Comparison of ENCODE assay signal across 8 cellular contexts in the genomic region with DNA sequence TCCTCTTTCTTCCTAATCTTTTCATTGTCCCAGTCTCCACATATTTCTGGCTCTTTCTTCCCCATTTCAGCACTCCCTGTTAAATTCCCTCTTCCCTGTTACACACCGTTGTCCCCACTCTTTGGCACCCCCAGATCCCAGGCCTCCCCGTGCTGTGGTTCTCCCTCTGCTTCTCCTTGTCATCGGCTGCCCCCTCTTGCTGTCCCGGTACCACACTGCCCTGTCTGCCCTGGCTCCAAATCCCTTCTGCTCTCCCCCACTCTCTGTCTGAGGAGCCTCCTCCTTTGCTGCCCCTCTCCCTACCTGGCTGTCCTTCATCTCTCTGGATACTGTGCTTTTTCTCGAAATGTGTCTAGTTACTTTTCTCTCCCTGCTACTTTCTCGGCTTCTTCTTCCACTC. TPM values are rescaled to one million over a fixed set of nuclear protein-coding genes. Genes with fewer than 3 reads are reported as not detected.
DNase-seq lines count a peak whose midpoint lies in the region; ATAC-seq and TF ChIP-seq lines count a peak whose summit lies in the region.

No MANE protein-coding gene starts in this region.

- H3K36me3 ChIP-seq in CD8-positive, alpha-beta memory T cell (ENCODE audit: insufficient read depth, low read length): no peaks in the 10 kb centered on the region
- H3K36me3 ChIP-seq in heart left ventricle: no peaks in the 10 kb centered on the region

- H3K9me3 Mint-ChIP-seq in CD8-positive, alpha-beta memory T cell: peaks cover 25 to 77% (median 59%) of the 10 kb centered on the region in 5 donors
- H3K9me3 Mint-ChIP-seq in T-cell: peaks cover 16 to 41% (median 26%) of the 10 kb centered on the region in 3 donors
- no peaks in the 10 kb centered on the region for H3K9me3 Mint-ChIP-seq in progenitor cell of endocrine pancreas (ENCODE audit: low read depth)

- CTCF ChIA-PET in CD8-positive, alpha-beta memory T cell (lab: Charles Lee): no interaction called here
- CTCF ChIA-PET in T-cell (lab: Charles Lee): no interaction called here

- no peak for TF ChIP-seq POLR2A in heart left ventricle (IDR thresholded peaks at IDR 0.05)

- H3K36me3 Mint-ChIP-seq in CD8-positive, alpha-beta memory T cell: peaks cover 0 to 40% (median 0%) of the 10 kb centered on the region in 3 donors
- H3K36me3 Mint-ChIP-seq in T-cell: peaks cover 25% of the 10 kb centered on the region
- H3K36me3 Mint-ChIP-seq in progenitor cell of endocrine pancreas (ENCODE audit: insufficient read depth): peaks cover 4% of the 10 kb centered on the region

- no peak overlapping the region for H3K27ac ChIP-seq in CD8-positive, alpha-beta memory T cell (ENCODE audit: low read depth, low read length)
- H3K27ac ChIP-seq in heart left ventricle: peak overlapping the region in 10 of 12 donors; percentile 39 to 92 (median 88)

- peaks cover 20 to 34% of the 10 kb centered on the region in 2 donors for H3K27me3 Mint-ChIP-seq in CD8-positive, alpha-beta memory T cell
- H3K27me3 Mint-ChIP-seq in T-cell: peaks cover 9 to 17% of the 10 kb centered on the region in 2 donors
- no peaks in the 10 kb centered on the region for H3K27me3 Mint-ChIP-seq in progenitor cell of endocrine pancreas

- H3K4me3 Mint-ChIP-seq in CD8-positive, alpha-beta memory T cell: peak overlapping the region in 6 of 7 donors; percentile 5 to 77 (median 54)
- H3K4me3 Mint-ChIP-seq in T-cell (peak overlapping the region in 2 of 3 donors; percentile 69 to 76), progenitor cell of endocrine pancreas (ENCODE audit: low read depth) (peak overlapping the region; percentile 88)

- intact Hi-C loops in heart left ventricle (cut with DNase I): loop anchor here in 3 of 10 donors (1.0 to 5.0 kb wide), 3 partner anchors 25 to 54 kb away; a partner anchor contains a TSS

- H3K4me3 ChIP-seq in CD8-positive, alpha-beta memory T cell (ENCODE audit: low read length): no peak overlapping the region
- H3K4me3 ChIP-seq in heart left ventricle: peak overlapping the region; percentile 50 to 86 (median 70)

- peaks cover 5 to 9% (median 9%) of the 10 kb centered on the region in 3 donors for H3K4me1 Mint-ChIP-seq in CD8-positive, alpha-beta memory T cell
- H3K4me1 Mint-ChIP-seq in T-cell: peaks cover 10 to 12% (median 12%) of the 10 kb centered on the region in 3 donors
- H3K4me1 Mint-ChIP-seq in progenitor cell of endocrine pancreas (ENCODE audit: low read depth): peaks cover 28% of the 10 kb centered on the region

- peaks cover 27% of the 10 kb centered on the region for H3K9me3 ChIP-seq in CD8-positive, alpha-beta memory T cell (ENCODE audit: low read length)
- H3K9me3 ChIP-seq in heart left ventricle: peaks cover 0 to 29% (median 0%) of the 10 kb centered on the region in 12 donors

- POLR2A ChIA-PET in CD8-positive, alpha-beta memory T cell (lab: Charles Lee): no interaction called here
- POLR2A ChIA-PET in T-cell (lab: Charles Lee): no interaction called here

- H3K4me1 ChIP-seq in CD8-positive, alpha-beta memory T cell (ENCODE audit: insufficient read depth, low read length): no peaks in the 10 kb centered on the region
- H3K4me1 ChIP-seq in heart left ventricle: peaks cover 0 to 38% (median 17%) of the 10 kb centered on the region in 12 donors

- 22 to 38% (median 28%) methylated on average over 6 of the region's 6 CpGs for WGBS in heart left ventricle, 4 donors

- TF ChIP-seq CTCF in heart left ventricle (IDR thresholded peaks at IDR 0.05): no peak
- TF ChIP-seq CTCF in progenitor cell of endocrine pancreas (IDR thresholded peaks at IDR 0.05; ENCODE audit: unreplicated experiment): no peak

- H3K27ac Mint-ChIP-seq in CD8-positive, alpha-beta memory T cell: no peak overlapping the region
- H3K27ac Mint-ChIP-seq in T-cell: no peak overlapping the region
- H3K27ac Mint-ChIP-seq in progenitor cell of endocrine pancreas: peak overlapping the region; percentile 31

- DNase-seq in CD8-positive, alpha-beta memory T cell: no peak
- no peak for DNase-seq in T-cell
- no peak for DNase-seq in heart left ventricle
- no peak for DNase-seq in progenitor cell of endocrine pancreas (ENCODE audit: low spot score, unreplicated experiment)
- no peak for DNase-seq in cortex of kidney (lab: John Stamatoyannopoulos, UW)
- DNase-seq in activated gamma-delta T cell (lab: John Stamatoyannopoulos, UW): no peak
- DNase-seq in activated effector memory CD4-positive, alpha-beta T cell treated with Interleukin-2 at 50 U/mL for 16 hours: no peak

- H3K27me3 ChIP-seq in CD8-positive, alpha-beta memory T cell (ENCODE audit: insufficient read depth, low read length, poor library complexity, severe bottlenecking): no peaks in the 10 kb centered on the region
- no peaks in the 10 kb centered on the region for H3K27me3 ChIP-seq in heart left ventricle

- ATAC-seq in T-cell (replicated peaks in 1 of 4) (no peak), heart left ventricle (peak; percentile 15 to 47 (median 36)), GM19035 (IDR thresholded peaks at IDR 0.05; ENCODE audit: unreplicated experiment) (no peak)

RNA-seq across cellular contexts. Expression of a gene that starts 1.0 kb away (rescaled TPM):
- under 1 TPM; 0.22 to 0.66 TPM for total RNA-seq in CD8-positive, alpha-beta memory T cell
- 1.4 TPM for polyA plus RNA-seq in CD8-positive, alpha-beta memory T cell
- total RNA-seq in T-cell: 1 to 10 TPM in 3 of 5 donors, under 1 TPM in 2; 0.20 to 1.8 (median 1.4) TPM
- total RNA-seq in heart left ventricle: 10 to 100 TPM; 12.8 to 38.6 (median 21.4) TPM
- 10 to 100 TPM; 15.2 to 17.6 TPM for polyA plus RNA-seq in heart left ventricle
- 13.6 and 18.1 TPM in 2 replicates for total RNA-seq in progenitor cell of endocrine pancreas

RNA-seq across cellular contexts. Expression of a gene that starts 27.1 kb away (rescaled TPM):
- total RNA-seq in CD8-positive, alpha-beta memory T cell: 1 to 10 TPM; 8.0 to 9.5 TPM
- 7.7 TPM for polyA plus RNA-seq in CD8-positive, alpha-beta memory T cell
- total RNA-seq in T-cell (10 to 100 TPM in 3 of 5 donors, 1 to 10 TPM in 2; 6.0 to 14.2 (median 10.9) TPM), heart left ventricle (10 to 100 TPM in 1 of 9 donors, 1 to 10 TPM in 8; 5.3 to 10.6 (median 8.2) TPM), progenitor cell of endocrine pancreas (17.2 and 18.3 TPM in 2 replicates)
- polyA plus RNA-seq in heart left ventricle: 1 to 10 TPM; 2.7 to 3.8 TPM

RNA-seq across cellular contexts. Expression of a gene that starts 28.5 kb away (rescaled TPM):
- total RNA-seq in CD8-positive, alpha-beta memory T cell: 10 to 100 TPM; 20.9 to 22.3 TPM
- polyA plus RNA-seq in CD8-positive, alpha-beta memory T cell: 23.8 TPM
- total RNA-seq in T-cell (10 to 100 TPM; 45.6 to 57.8 (median 54.6) TPM), heart left ventricle (10 to 100 TPM in 8 of 9 donors, 1 to 10 TPM in 1; 10.0 to 24.7 (median 17.0) TPM), progenitor cell of endocrine pancreas (51.0 and 53.8 TPM in 2 replicates)
- 10 to 100 TPM; 14.4 to 19.8 TPM for polyA plus RNA-seq in heart left ventricle

Comparison
In these comparisons a context has a peak if more than half of its experiments do, and no peak if none do; other contexts are left out.
1. ATAC-seq: peak in heart left ventricle (4 of 4); none in T-cell (0 of 4) and GM19035 (single experiment).
2. Peak in every context shown above with its lines, with median percentiles within 50 percentile points of each other: H3K4me3 Mint-ChIP-seq.